2 cellular contexts compared by ENCODE assay signal in genomic region chr1:172382949-172383348, GRCh38.
TF ChIP-seq lines count a peak whose summit lies in the region.

No MANE protein-coding gene starts in this region.

TF ChIP-seq in SK-N-SH, 30 proteins besides CTCF, POLR2A, EP300 and RAD21 (continued from another document):
- TF ChIP-seq ZBTB33 (IDR thresholded peaks at IDR 0.05; ENCODE audit: borderline replicate concordance, low read depth) (no peak), USF1 (IDR thresholded peaks at IDR 0.05; ENCODE audit: borderline replicate concordance, low read depth) (no peak)

TF ChIP-seq in SK-N-SH treated with all-trans-retinoic acid at 6 μM for 48 hours, 23 proteins besides CTCF, POLR2A, EP300 and RAD21 (continued from another document):
- TF ChIP-seq CREB5 (CRISPR knock-in tag; IDR thresholded peaks at IDR 0.05; ENCODE audit: low read depth): no peak
- no peak for TF ChIP-seq ZFP3 (CRISPR knock-in tag; IDR thresholded peaks at IDR 0.05)
- no peak for TF ChIP-seq PATZ1 (CRISPR knock-in tag; IDR thresholded peaks at IDR 0.05; ENCODE audit: borderline replicate concordance)
- TF ChIP-seq CSRNP3 (CRISPR knock-in tag; IDR thresholded peaks at IDR 0.05): no peak
- no peak for TF ChIP-seq OSR1 (CRISPR knock-in tag; IDR thresholded peaks at IDR 0.05)
- TF ChIP-seq ZNF70 (CRISPR knock-in tag; IDR thresholded peaks at IDR 0.05): no peak
